In genomic region chr20:62620624-62621023, GRCh38 we compare ENCODE assay signal across 1 cellular context.
TF ChIP-seq lines count a peak whose summit lies in the region.

No MANE protein-coding gene starts in this region.

TF ChIP-seq in HepG2, 621 proteins besides CTCF, POLR2A, EP300 and RAD21:
- TF ChIP-seq HNRNPL (IDR thresholded peaks at IDR 0.05; ENCODE audit: low read depth, low read length) (peak; percentile 35; the same call in 1 of the 2 replicates), PCBP1 (IDR thresholded peaks at IDR 0.05; ENCODE audit: borderline replicate concordance, low read depth, low read length) (0 out of 2 replicates have a peak, but pooled peaks have one; percentile 28), ZNF839 (CRISPR knock-in tag; IDR thresholded peaks at IDR 0.05; ENCODE audit: borderline replicate concordance) (no peak), EZH2 (conservative IDR thresholded peaks at IDR 0.05; ENCODE audit: low read depth, low read length) (no peak)
